Comparison of ENCODE assay signal across 10 cellular contexts in the genomic region with DNA sequence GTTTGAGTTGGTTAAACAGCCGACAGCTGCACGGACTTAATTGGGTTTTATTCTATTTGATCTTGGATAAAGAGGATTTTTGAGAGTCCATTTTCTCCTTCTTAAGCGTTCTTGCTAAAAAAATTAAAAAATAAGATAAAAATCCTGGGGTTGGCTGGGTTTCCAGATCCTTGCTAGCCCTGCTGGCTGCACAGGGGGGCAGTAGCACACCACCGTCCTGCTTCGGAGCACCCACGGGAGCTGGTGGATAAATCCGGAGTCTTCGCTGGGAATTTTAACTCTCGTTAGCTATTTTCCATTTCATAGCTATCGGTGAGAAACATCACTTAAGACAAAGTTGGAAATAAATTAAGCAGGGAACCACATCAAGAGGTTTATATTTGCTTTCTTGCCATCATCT.
A peak's percentile ranks its signal among the peaks of the same experiment; 100 is the strongest.
DNase-seq lines count a peak whose midpoint lies in the region; ATAC-seq and TF ChIP-seq lines count a peak whose summit lies in the region.
"Had no signal": no experiment of that assay in that cellular context is flagged by ENCODE, and none has a peak within 500 bp of the region (broad histone marks: within the 10 kb centered on the region; RNA-seq: fewer than 3 reads in every experiment).

No MANE protein-coding gene starts in this region.

- H3K36me3 Mint-ChIP-seq in HFFc6 (ENCODE audit: low read depth): no peaks in the 10 kb centered on the region; the same call in 1 of the 2 replicates
- H3K36me3 Mint-ChIP-seq in brain: no peaks in the 10 kb centered on the region
- no peaks in the 10 kb centered on the region for H3K36me3 Mint-ChIP-seq in mesothelial cell of epicardium

- H3K4me3 Mint-ChIP-seq in HFFc6: no peak overlapping the region
- no peak overlapping the region for H3K4me3 Mint-ChIP-seq in brain
- no peak overlapping the region for H3K4me3 Mint-ChIP-seq in mesothelial cell of epicardium
- H3K4me3 Mint-ChIP-seq: activated B cell treated with CpG ODN at 0.5 μM for 24 hours; activated T-cell treated with anti-CD3 and anti-CD28 coated beads, Interleukin-2, amount 50 U/mL, for 24 hours had no signal

- no peaks in the 10 kb centered on the region for H3K4me1 Mint-ChIP-seq in HFFc6 (ENCODE audit: low read depth)
- peaks cover 7% of the 10 kb centered on the region for H3K4me1 Mint-ChIP-seq in brain
- peaks cover 1% of the 10 kb centered on the region for H3K4me1 Mint-ChIP-seq in mesothelial cell of epicardium
- H3K4me1 Mint-ChIP-seq: activated B cell treated with CpG ODN at 0.5 μM for 24 hours had no signal

- H3K9me3 Mint-ChIP-seq in HFFc6 (peaks cover 55% of the 10 kb centered on the region), brain (peaks cover 0 to 95% (median 3%) of the 10 kb centered on the region in 5 experiments), mesothelial cell of epicardium (no peaks in the 10 kb centered on the region)

- no peak overlapping the region for H3K27ac Mint-ChIP-seq in HFFc6
- no peak overlapping the region for H3K27ac Mint-ChIP-seq in brain
- no peak overlapping the region for H3K27ac Mint-ChIP-seq in mesothelial cell of epicardium
- H3K27ac Mint-ChIP-seq: activated B cell treated with CpG ODN at 0.5 μM for 24 hours; activated T-cell treated with anti-CD3 and anti-CD28 coated beads, Interleukin-2, amount 50 U/mL, for 24 hours had no signal

- CTCF ChIA-PET in GM10248 (lab: Yijun Ruan, JAX): no interaction called here

- DNase-seq in AG08395 (ENCODE audit: low spot score): peak; percentile 79
- no peak for DNase-seq in HFFc6
- DNase-seq in mesothelial cell of epicardium (ENCODE audit: low spot score in 2 of 2, unreplicated experiment in 2 of 2): peak in 1 of 2 experiments; percentile 55
- no peak for DNase-seq in GM10248 (ENCODE audit: extremely low spot score)
- no peak for DNase-seq in ecto neural progenitor cell (ENCODE audit: low spot score)
- DNase-seq: activated B cell treated with CpG ODN at 0.5 μM for 24 hours; activated T-cell treated with anti-CD3 and anti-CD28 coated beads, Interleukin-2, amount 50 U/mL, for 24 hours had no signal

- H3K27me3 Mint-ChIP-seq in HFFc6 (ENCODE audit: insufficient read depth): peaks cover 3% of the 10 kb centered on the region; the same call in 1 of the 2 replicates
- peaks cover 23% of the 10 kb centered on the region for H3K27me3 Mint-ChIP-seq in brain
- H3K27me3 Mint-ChIP-seq in mesothelial cell of epicardium (ENCODE audit: low read depth): peaks cover 62% of the 10 kb centered on the region
- H3K27me3 Mint-ChIP-seq: activated B cell treated with CpG ODN at 0.5 μM for 24 hours; activated T-cell treated with anti-CD3 and anti-CD28 coated beads, Interleukin-2, amount 50 U/mL, for 24 hours had no signal

- peak; percentile 37; the same call in 1 of the 2 replicates for TF ChIP-seq CTCF in HFFc6 (IDR thresholded peaks at IDR 0.05)
- peak; percentile 59 to 64 for TF ChIP-seq CTCF in brain (conservative IDR thresholded peaks at IDR 0.05)
- TF ChIP-seq CTCF in mesothelial cell of epicardium (IDR thresholded peaks at IDR 0.05; ENCODE audit: unreplicated experiment): peak; percentile 36
- no peak for TF ChIP-seq CTCF in GM10248 (IDR thresholded peaks at IDR 0.05; ENCODE audit: control extremely low read depth, extremely low read depth, low read depth, missing control alignments)

- ATAC-seq in HG03469 (IDR thresholded peaks at IDR 0.05; ENCODE audit: unreplicated experiment) (no peak), HG03457 (IDR thresholded peaks at IDR 0.05; ENCODE audit: unreplicated experiment) (no peak)

- POLR2A ChIA-PET in GM10248 (lab: Yijun Ruan, JAX): no interaction called here
